In the genomic region with DNA sequence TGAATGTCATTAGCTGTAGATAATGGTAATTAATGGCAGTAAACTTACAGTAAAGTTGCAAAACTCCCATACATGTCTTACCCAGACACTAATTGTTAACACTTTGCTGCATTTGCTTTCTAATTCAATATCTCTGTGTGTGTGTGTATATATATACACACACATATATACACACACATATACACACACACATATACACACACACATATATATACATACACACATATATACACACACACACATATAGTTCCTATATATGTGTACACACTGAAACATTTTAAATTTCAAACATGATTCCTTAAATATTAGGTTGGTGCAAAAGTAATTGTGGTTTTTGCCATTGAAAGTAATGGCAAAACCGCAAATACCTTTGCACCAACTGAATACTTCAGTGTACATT, we compare ENCODE assay signal across 19 cellular contexts.
"Had no signal": no experiment of that assay in that cellular context is flagged by ENCODE, and none has a peak within 500 bp of the region (broad histone marks: within the 10 kb centered on the region; RNA-seq: fewer than 3 reads in every experiment).

No MANE protein-coding gene starts in this region.

- H3K9me3 ChIP-seq: colonic mucosa, esophagus muscularis mucosa, gastroesophageal sphincter, heart left ventricle, left lung, lower lobe of right lung had no signal

- H3K27ac Mint-ChIP-seq: mesothelial cell of epicardium; naive thymus-derived CD4-positive, alpha-beta T cell had no signal

- H3K4me3 Mint-ChIP-seq: mesothelial cell of epicardium; naive thymus-derived CD4-positive, alpha-beta T cell had no signal

- DNase-seq: cortex of kidney; dermis blood vessel endothelial cell; dorsolateral prefrontal cortex; effector CD4-positive, alpha-beta T cell; effector memory CD4-positive, alpha-beta T cell; foreskin keratinocyte; heart left ventricle; hypothalamus; left cardiac atrium; left lung; left ventricle myocardium superior; lower lobe of right lung; mesenchymal stem cell; naive thymus-derived CD4-positive, alpha-beta T cell had no signal

- H3K9me3 Mint-ChIP-seq: mesothelial cell of epicardium; naive thymus-derived CD4-positive, alpha-beta T cell had no signal

- H2AFZ ChIP-seq: hepatocyte had no signal

- H3K27ac ChIP-seq: colonic mucosa, dorsolateral prefrontal cortex, esophagus muscularis mucosa, foreskin keratinocyte, gastroesophageal sphincter, hepatocyte, left lung, lower lobe of right lung had no signal

- H3K4me1 ChIP-seq: colonic mucosa, foreskin keratinocyte had no signal

- H3K4me3 ChIP-seq: colonic mucosa, dorsolateral prefrontal cortex, esophagus muscularis mucosa, gastroesophageal sphincter, heart left ventricle, hepatocyte, left lung, lower lobe of right lung had no signal

- H3K36me3 ChIP-seq: colonic mucosa, esophagus muscularis mucosa, gastroesophageal sphincter, heart left ventricle, left lung, lower lobe of right lung had no signal

- ATAC-seq: foreskin keratinocyte; gastroesophageal sphincter; heart left ventricle; left cardiac atrium; left lung; left ventricle myocardium superior; lower lobe of right lung; naive thymus-derived CD4-positive, alpha-beta T cell had no signal

- H3K4me2 ChIP-seq: hepatocyte had no signal

- H3K27me3 ChIP-seq: colonic mucosa, dorsolateral prefrontal cortex, esophagus muscularis mucosa, foreskin keratinocyte, gastroesophageal sphincter, heart left ventricle, hepatocyte, left lung had no signal
